ENCODE assay signal across 9 cellular contexts in the genomic region with DNA sequence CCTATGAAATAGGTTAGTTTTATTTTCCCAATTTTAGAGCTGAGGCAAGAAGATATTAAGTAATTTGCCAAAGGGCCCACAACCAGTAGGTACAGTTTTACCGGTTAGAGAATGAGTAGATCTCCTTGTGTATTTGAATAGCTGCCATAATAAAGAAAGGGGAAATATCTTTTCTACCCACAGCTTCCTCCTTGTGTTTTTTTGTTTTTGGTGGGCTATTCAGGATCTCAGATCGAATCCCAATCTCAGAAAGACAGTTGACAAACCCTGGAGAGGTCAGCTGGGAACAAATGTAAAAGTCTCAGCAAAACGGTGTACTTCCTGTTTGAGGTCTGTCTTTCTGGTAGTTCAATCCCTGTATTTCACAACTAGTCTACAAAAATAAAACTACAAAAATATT. TPM values are rescaled to one million over a fixed set of nuclear protein-coding genes. Genes with fewer than 3 reads are reported as not detected.
A peak's percentile ranks its signal among the peaks of the same experiment; 100 is the strongest.
DNase-seq lines count a peak whose midpoint lies in the region; ATAC-seq and TF ChIP-seq lines count a peak whose summit lies in the region.
"Had no signal": no experiment of that assay in that cellular context is flagged by ENCODE, and none has a peak within 500 bp of the region (broad histone marks: within the 10 kb centered on the region; RNA-seq: fewer than 3 reads in every experiment).

No MANE protein-coding gene starts in this region.

- WGBS in H9 (ENCODE audit: extremely low coverage, insufficient read length, low lambda C conversion rate): no CpG with 5 or more reads among the region's 3 CpGs

- peaks cover 4% of the 10 kb centered on the region for H3K79me1 ChIP-seq in H9 (ENCODE audit: insufficient read depth, low read depth, low read length, poor library complexity, severe bottlenecking)

- H3K4me1 ChIP-seq in adipocyte (ENCODE audit: control insufficient read depth, insufficient read depth, low read length): peaks cover 27% of the 10 kb centered on the region
- H3K4me1 ChIP-seq in neural progenitor cell: no peaks in the 10 kb centered on the region
- no peaks in the 10 kb centered on the region for H3K4me1 ChIP-seq in H9 (ENCODE audit: insufficient read depth, low read length)

- H3K9ac ChIP-seq in adipocyte (ENCODE audit: low read length): peak overlapping the region; percentile 30
- H3K9ac ChIP-seq in neural progenitor cell: no peak overlapping the region
- no peak overlapping the region for H3K9ac ChIP-seq in H9 (ENCODE audit: extremely low read depth, insufficient read length, low read length)

- no peaks in the 10 kb centered on the region for H3K36me3 Mint-ChIP-seq in natural killer cell treated with Interleukin-12 subunit alpha and Interleukin-12 subunit beta and Interleukin-15 and Interleukin-18, amount 100 ng/mL, for 72 hours
- no peaks in the 10 kb centered on the region for H3K36me3 Mint-ChIP-seq in neural progenitor cell
- H3K36me3 Mint-ChIP-seq in H9 (ENCODE audit: insufficient read depth in 1 of 3, low read depth in 3 of 3): no peaks in the 10 kb centered on the region; a peak in 1 of 7 replicates

- H3T11ph ChIP-seq in H9 (ENCODE audit: low read length): no peak overlapping the region

- peaks cover 19 to 23% of the 10 kb centered on the region in 2 donors for H3K4me1 Mint-ChIP-seq in natural killer cell treated with Interleukin-12 subunit alpha and Interleukin-12 subunit beta and Interleukin-15 and Interleukin-18, amount 100 ng/mL, for 72 hours (ENCODE audit: low read depth in 2 of 2)
- H3K4me1 Mint-ChIP-seq in neural progenitor cell (no peaks in the 10 kb centered on the region), H9 (no peaks in the 10 kb centered on the region)

- peak overlapping the region; percentile 76 for H3K4me3 Mint-ChIP-seq in natural killer cell treated with Interleukin-12 subunit alpha and Interleukin-12 subunit beta and Interleukin-15 and Interleukin-18, amount 100 ng/mL, for 72 hours
- H3K4me3 Mint-ChIP-seq in neural progenitor cell: no peak overlapping the region
- no peak overlapping the region for H3K4me3 Mint-ChIP-seq in H9

- no peak overlapping the region for H4K91ac ChIP-seq in H9 (ENCODE audit: insufficient read length, low read depth, low read length)

- DNase-seq in adipocyte (ENCODE audit: low read depth) (peak; percentile 26), DMS153 (lab: John Stamatoyannopoulos, UW) (no peak), neural progenitor cell (ENCODE audit: low spot score) (no peak), H9 (no peak), AG08396 (ENCODE audit: low spot score) (no peak)
- no peak for DNase-seq in natural killer cell treated with Interleukin-12 subunit alpha and Interleukin-12 subunit beta and Interleukin-15 and Interleukin-18, amount 100 ng/mL, for 72 hours (ENCODE audit: low spot score)
- DNase-seq: effector CD8-positive, alpha-beta T cell had no signal

- TF ChIP-seq CTCF in neural progenitor cell (IDR thresholded peaks at IDR 0.05): no peak
- TF ChIP-seq CTCF in H9 (conservative IDR thresholded peaks at IDR 0.05): no peak

- H2AFZ ChIP-seq in neural progenitor cell (replicated peaks): no peak overlapping the region
- no peak overlapping the region for H2AFZ ChIP-seq in H9 (ENCODE audit: low read length)

- no peak overlapping the region for H2AK5ac ChIP-seq in H9 (ENCODE audit: insufficient read length, low read length)

- H2BK5ac ChIP-seq in H9 (ENCODE audit: insufficient read length, low read length): no peak overlapping the region

- no peak overlapping the region for H2BK12ac ChIP-seq in H9 (ENCODE audit: insufficient read length, low read depth, low read length)

- H3K27ac ChIP-seq in neural progenitor cell (no peak overlapping the region), H9 (ENCODE audit: insufficient read length, low read depth, low read length) (no peak overlapping the region)

- H3K4me3 ChIP-seq in adipocyte (ENCODE audit: low read length): peak overlapping the region; percentile 66
- H3K4me3 ChIP-seq in neural progenitor cell: no peak overlapping the region

- peaks cover 9% of the 10 kb centered on the region for H4K20me1 ChIP-seq in neural progenitor cell (ENCODE audit: low read depth)
- H4K20me1 ChIP-seq in H9 (ENCODE audit: control insufficient read depth, insufficient read depth, insufficient read length): no peaks in the 10 kb centered on the region

- H3K27ac Mint-ChIP-seq in natural killer cell treated with Interleukin-12 subunit alpha and Interleukin-12 subunit beta and Interleukin-15 and Interleukin-18, amount 100 ng/mL, for 72 hours: peak overlapping the region; percentile 87 to 96
- H3K27ac Mint-ChIP-seq in neural progenitor cell (no peak overlapping the region), H9 (no peak overlapping the region)

- H3K36me3 ChIP-seq in adipocyte (ENCODE audit: control insufficient read depth, insufficient read depth, low read length, severe bottlenecking): no peaks in the 10 kb centered on the region
- no peaks in the 10 kb centered on the region for H3K36me3 ChIP-seq in neural progenitor cell

- no peak overlapping the region for H3K14ac ChIP-seq in H9 (ENCODE audit: insufficient read depth, low read length)

- H3K4me2 ChIP-seq in neural progenitor cell (no peak overlapping the region), H9 (ENCODE audit: insufficient read depth, insufficient read length, low read length) (no peak overlapping the region)

- H3K79me2 ChIP-seq in neural progenitor cell (ENCODE audit: low read depth) (no peaks in the 10 kb centered on the region), H9 (ENCODE audit: insufficient read depth, low read length) (peaks cover 2% of the 10 kb centered on the region; the same call in 1 of the 2 replicates)

- no peak overlapping the region for H3K56ac ChIP-seq in H9 (ENCODE audit: insufficient read length, low read depth, low read length)

- H3K9me3 Mint-ChIP-seq in natural killer cell treated with Interleukin-12 subunit alpha and Interleukin-12 subunit beta and Interleukin-15 and Interleukin-18, amount 100 ng/mL, for 72 hours: no peaks in the 10 kb centered on the region
- H3K9me3 Mint-ChIP-seq in neural progenitor cell (no peaks in the 10 kb centered on the region), H9 (no peaks in the 10 kb centered on the region)

- no peak overlapping the region for H3K23ac ChIP-seq in H9 (ENCODE audit: insufficient read length, low read depth, low read length)

- H4K8ac ChIP-seq in H9 (replicated peaks; ENCODE audit: insufficient read length, low read depth, low read length): no peak overlapping the region

- H3K27me3 ChIP-seq in adipocyte (replicated peaks; ENCODE audit: control insufficient read depth, insufficient read depth, low read length) (no peaks in the 10 kb centered on the region), neural progenitor cell (no peaks in the 10 kb centered on the region), H9 (ENCODE audit: insufficient read depth, low read length) (no peaks in the 10 kb centered on the region)

- no peaks in the 10 kb centered on the region for H3K27me3 Mint-ChIP-seq in natural killer cell treated with Interleukin-12 subunit alpha and Interleukin-12 subunit beta and Interleukin-15 and Interleukin-18, amount 100 ng/mL, for 72 hours
- H3K27me3 Mint-ChIP-seq in neural progenitor cell (ENCODE audit: insufficient read depth, low read depth): peaks cover 2% of the 10 kb centered on the region
- no peaks in the 10 kb centered on the region for H3K27me3 Mint-ChIP-seq in H9 (ENCODE audit: low read depth)

- no peak overlapping the region for H2BK15ac ChIP-seq in H9 (ENCODE audit: low read depth, low read length)

- H3F3A ChIP-seq in neural progenitor cell (ENCODE audit: low read depth): no peaks in the 10 kb centered on the region

- no peaks in the 10 kb centered on the region for H3K23me2 ChIP-seq in H9 (ENCODE audit: insufficient read length, low read depth, low read length, poor library complexity, severe bottlenecking)

- H3K9me3 ChIP-seq in adipocyte (ENCODE audit: control insufficient read depth, low read length) (no peaks in the 10 kb centered on the region), neural progenitor cell (ENCODE audit: low read depth) (no peaks in the 10 kb centered on the region), H9 (ENCODE audit: control insufficient read depth, low read depth, low read length) (no peaks in the 10 kb centered on the region)

- no peak overlapping the region for H3K4ac ChIP-seq in H9 (ENCODE audit: low read depth, low read length)

- no peak overlapping the region for H2BK20ac ChIP-seq in H9 (ENCODE audit: low read depth, low read length, poor library complexity, severe bottlenecking)

- H4K5ac ChIP-seq in H9 (ENCODE audit: insufficient read length, low read depth, low read length): no peak overlapping the region

- no peak overlapping the region for H3K18ac ChIP-seq in H9 (ENCODE audit: insufficient read length, low read depth, low read length)

- ATAC-seq in GM18907 (IDR thresholded peaks at IDR 0.05; ENCODE audit: unreplicated experiment): peak; percentile 27
- peak; percentile 26 for ATAC-seq in HG03139 (IDR thresholded peaks at IDR 0.05; ENCODE audit: unreplicated experiment)
- peak; percentile 36 to 48 for ATAC-seq in natural killer cell treated with Interleukin-12 subunit alpha and Interleukin-12 subunit beta and Interleukin-15 and Interleukin-18, amount 100 ng/mL, for 72 hours

- no peak overlapping the region for H2BK120ac ChIP-seq in H9 (ENCODE audit: low read depth, low read length, poor library complexity, severe bottlenecking)

RNA-seq across cellular contexts. Expression of gene SLC31A1, which starts 11.8 kb away (rescaled TPM):
- total RNA-seq in natural killer cell treated with Interleukin-12 subunit alpha and Interleukin-12 subunit beta and Interleukin-15 and Interleukin-18, amount 100 ng/mL, for 72 hours: 10 to 100 TPM; 20.0 to 20.5 TPM
- total RNA-seq in neural progenitor cell (ENCODE audit: low replicate concordance) (22.1 and 26.0 TPM in 2 replicates), H9 (2021) (34.4 and 34.8 TPM in 2 replicates)

RNA-seq across cellular contexts. Expression of gene FKBP15, which starts 12.1 kb away (rescaled TPM):
- 10 to 100 TPM; 47.2 to 60.4 TPM for total RNA-seq in natural killer cell treated with Interleukin-12 subunit alpha and Interleukin-12 subunit beta and Interleukin-15 and Interleukin-18, amount 100 ng/mL, for 72 hours
- 18.6 and 25.5 TPM in 2 replicates for total RNA-seq in neural progenitor cell (ENCODE audit: low replicate concordance)
- total RNA-seq in H9 (2021): 18.5 and 19.3 TPM in 2 replicates

RNA-seq across cellular contexts. Expression of gene CDC26, which starts 42.2 kb away (rescaled TPM):
- 10 to 100 TPM; 16.5 to 39.1 TPM for total RNA-seq in natural killer cell treated with Interleukin-12 subunit alpha and Interleukin-12 subunit beta and Interleukin-15 and Interleukin-18, amount 100 ng/mL, for 72 hours
- total RNA-seq in neural progenitor cell (ENCODE audit: low replicate concordance) (45.6 and 94.4 TPM in 2 replicates), H9 (2021) (37.8 and 38.6 TPM in 2 replicates)

RNA-seq across cellular contexts. Expression of gene PRPF4, which starts 42.3 kb away (rescaled TPM):
- 10 to 100 TPM; 33.9 to 47.8 TPM for total RNA-seq in natural killer cell treated with Interleukin-12 subunit alpha and Interleukin-12 subunit beta and Interleukin-15 and Interleukin-18, amount 100 ng/mL, for 72 hours
- total RNA-seq in neural progenitor cell (ENCODE audit: low replicate concordance): 28.2 and 34.0 TPM in 2 replicates
- 48.5 and 49.8 TPM in 2 replicates for total RNA-seq in H9 (2021)

Comparison
In these comparisons a context has a peak if more than half of its experiments do, and no peak if none do; other contexts are left out.
1. H3K27ac Mint-ChIP-seq: peak in natural killer cell treated with Interleukin-12 subunit alpha and Interleukin-12 subunit beta and Interleukin-15 and Interleukin-18, amount 100 ng/mL, for 72 hours (2 of 2); none in neural progenitor cell (single experiment) and H9 (0 of 3).
2. Peak in every context shown above with its lines, with median percentiles within 50 percentile points of each other: ATAC-seq.